In the genomic region with DNA sequence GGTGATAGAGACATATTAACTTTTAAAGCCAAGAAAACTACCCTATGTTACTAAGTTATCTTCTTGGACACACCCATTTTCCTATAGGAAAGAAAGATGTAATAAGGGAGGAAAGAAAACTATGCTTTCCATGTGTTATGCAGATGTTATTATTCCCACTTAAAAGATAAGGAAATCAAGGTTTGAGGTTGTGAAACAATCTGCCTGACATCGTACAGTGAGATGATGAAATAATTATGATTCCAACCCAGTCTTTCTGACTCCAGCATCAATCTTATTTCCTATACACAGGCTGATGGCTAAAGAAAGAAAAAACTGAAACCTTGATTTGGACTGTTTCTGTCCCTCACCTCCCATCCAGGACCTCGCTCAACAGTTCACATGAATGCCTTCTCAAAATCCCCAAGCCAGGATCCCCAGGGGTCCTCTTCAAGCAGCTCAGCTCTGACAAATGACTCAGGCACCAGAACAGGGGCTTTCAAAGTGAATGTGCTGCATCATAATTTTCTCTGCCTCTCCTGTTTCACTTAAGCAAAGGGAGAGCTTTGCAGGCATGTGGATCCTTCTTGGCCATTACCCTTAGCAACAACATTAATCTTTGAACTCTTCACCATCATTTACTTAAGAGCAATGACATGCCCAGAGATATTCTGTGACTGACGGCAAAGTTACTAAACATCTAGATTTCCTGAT, we compare ENCODE assay signal across 14 cellular contexts. TPM values are rescaled to one million over a fixed set of nuclear protein-coding genes. Genes with fewer than 3 reads are reported as not detected.
DNase-seq lines count a peak whose midpoint lies in the region; ATAC-seq, FAIRE-seq and TF ChIP-seq lines count a peak whose summit lies in the region.
"Had no signal": no experiment of that assay in that cellular context is flagged by ENCODE, and none has a peak within 500 bp of the region (broad histone marks: within the 10 kb centered on the region; RNA-seq: fewer than 3 reads in every experiment).

No MANE protein-coding gene starts in this region.

- in situ Hi-C loops in GM12878 (cut with MboI), result loop anchor here (5.0 to 10.0 kb wide), 2 partner anchors 287 to 1139 kb away; no protein-coding TSS in a partner anchor

- no peak overlapping the region for H3K4me3 ChIP-seq in GM12878
- no peak overlapping the region for H3K4me3 ChIP-seq in mesodermal cell (ENCODE audit: extremely low read depth, insufficient read depth, low read length, poor library complexity, severe bottlenecking)
- H3K4me3 ChIP-seq: tibial artery had no signal

- FAIRE-seq in GM12878 (lab: Jason Lieb, UNC), result no peak

- H3K79me2 ChIP-seq in GM12878 (ENCODE audit: control insufficient read depth, insufficient read depth, low read length), result no peaks in the 10 kb centered on the region

- no peaks in the 10 kb centered on the region; a peak in 1 of 4 replicates for H3K27me3 ChIP-seq in GM12878 (replicated peaks in 1 of 2; ENCODE audit: control insufficient read depth in 2 of 2, insufficient read depth in 2 of 2, low read length in 1 of 2)
- H3K27me3 ChIP-seq: tibial artery had no signal

- no TSS peak for BruUV-seq in GM12878 (replicated peaks; lab: Mats Ljungman, UMichigan)

- POLR2A ChIA-PET in GM12878 (lab: Charles Lee), result interaction anchor here (0.9 kb wide), 1 partner anchor 12 kb away, joined by 3 read pairs; a partner anchor contains a TSS

- CTCF ChIA-PET in GM12878 (lab: Yijun Ruan, JAX), result interaction anchor here (0.6 to 13.1 kb wide), 5 partner anchors 12 to 1443 kb away, joined by 3 to 134 read pairs (median 12); a partner anchor contains a TSS

- no peaks in the 10 kb centered on the region for H4K20me1 ChIP-seq in GM12878 (ENCODE audit: control insufficient read depth, insufficient read depth)

- 18% methylated on average over 3 of the region's 3 CpGs for WGBS in GM12878 (ENCODE audit: insufficient coverage, insufficient replicate concordance, low lambda C conversion rate, missing lambda C conversion rate)
- 67 to 83% methylated on average over 1 of the region's 3 CpGs for WGBS in mesodermal cell (ENCODE audit: insufficient coverage in 2 of 2), 2 experiments

- no peak overlapping the region for H3K9ac ChIP-seq in GM12878 (ENCODE audit: control insufficient read depth, insufficient read depth, low read length)

- no peak overlapping the region for H3K4me2 ChIP-seq in GM12878 (ENCODE audit: control insufficient read depth, insufficient read depth)

- peak; percentile 16 for DNase-seq in AG08396 (ENCODE audit: low spot score)
- DNase-seq in LHCN-M2 (ENCODE audit: low read depth), result peak; percentile 69
- DNase-seq in GM12878 (ENCODE audit: low read depth, low spot score), result no peak
- no peak for DNase-seq in amygdala (lab: John Stamatoyannopoulos, UW)
- no peak for DNase-seq in NCI-H2196 (lab: John Stamatoyannopoulos, UW; ENCODE audit: unreplicated experiment)
- no peak for DNase-seq in HPDE6-E6E7 (ENCODE audit: extremely low spot score)
- DNase-seq: activated CD4-positive, alpha-beta memory T cell treated with anti-CD3 and anti-CD28 coated beads for 36 hours; activated naive CD4-positive, alpha-beta T cell treated with anti-CD3 and anti-CD28 coated beads for 36 hours; NCI-H2029 treated with DMSO at 0.1 percent for 48 hours; occipital lobe; tibial artery had no signal

- H3K27ac ChIP-seq in GM12878 (ENCODE audit: control insufficient read depth, insufficient read depth) (no peak overlapping the region), mesodermal cell (ENCODE audit: low read depth, low read length, severe bottlenecking) (peak overlapping the region; percentile 58)
- H3K27ac ChIP-seq: HL-60, tibial artery had no signal

- TF ChIP-seq CTCF in GM12878 (IDR thresholded peaks at IDR 0.05 in 2 of 3, conservative IDR thresholded peaks at IDR 0.05 in 1 of 3; ENCODE audit: control insufficient read depth in 2 of 3, extremely low read depth in 1 of 3, insufficient read depth in 1 of 3, low read depth in 3 of 3, low read length in 3 of 3), result no peak

- TF ChIP-seq EP300 in GM12878 (IDR thresholded peaks at IDR 0.05; ENCODE audit: borderline replicate concordance in 1 of 2, control insufficient read depth in 1 of 2, low read depth in 2 of 2, low read length in 2 of 2), result no peak

- no peak for TF ChIP-seq POLR2A in GM12878 (IDR thresholded peaks at IDR 0.05; ENCODE audit: low read depth, low read length)

- ATAC-seq in GM12878, result peak; percentile 54
- no peak for ATAC-seq in GM21528 (IDR thresholded peaks at IDR 0.05; ENCODE audit: low FRiP score, unreplicated experiment)

- SMC1A ChIA-PET in GM12878 (lab: Charles Lee; ENCODE audit: uncharacterized antibody, unreplicated experiment), result interaction anchor here (0.8 to 4.8 kb wide), 9 partner anchors 9 to 280 kb away, joined by 3 to 32 read pairs (median 4); a partner anchor contains a TSS

- H3K4me1 ChIP-seq in GM12878 (ENCODE audit: control insufficient read depth, insufficient read depth, low read length), result no peaks in the 10 kb centered on the region
- peaks cover 13% of the 10 kb centered on the region for H3K4me1 ChIP-seq in mesodermal cell (ENCODE audit: control insufficient read depth, insufficient read depth, low read length, poor library complexity, severe bottlenecking)
- H3K4me1 ChIP-seq: tibial artery had no signal

- H2AFZ ChIP-seq in GM12878 (ENCODE audit: control insufficient read depth, low read depth, low read length), result no peak overlapping the region

- intact Hi-C loops in GM12878 (cut with micrococcal nuclease; ENCODE audit: unreplicated experiment), result no loop called here

- RAD21 ChIA-PET in GM12878 (lab: Charles Lee; ENCODE audit: unreplicated experiment), result interaction anchor here (0.9 to 1.5 kb wide), 3 partner anchors 98 to 110 kb away, joined by 3 to 6 read pairs (median 5); a partner anchor contains a TSS

- TF ChIP-seq RAD21 in GM12878 (IDR thresholded peaks at IDR 0.05; ENCODE audit: insufficient read depth, low read depth, low read length), result no peak

- no peaks in the 10 kb centered on the region for H3K9me3 ChIP-seq in GM12878 (replicated peaks; ENCODE audit: control insufficient read depth, insufficient read depth, low read length)
- no peaks in the 10 kb centered on the region for H3K9me3 ChIP-seq in mesodermal cell (ENCODE audit: control insufficient read depth, low read length)
- H3K9me3 ChIP-seq: tibial artery had no signal

- H3K36me3 ChIP-seq in GM12878 (ENCODE audit: control insufficient read depth in 2 of 2, insufficient read depth in 2 of 2, low read length in 1 of 2) (no peaks in the 10 kb centered on the region), mesodermal cell (ENCODE audit: control insufficient read depth, insufficient read depth, low read length) (no peaks in the 10 kb centered on the region)
- H3K36me3 ChIP-seq: tibial artery had no signal

TF ChIP-seq in GM12878, 131 proteins besides CTCF, POLR2A, EP300 and RAD21 (continues in another document):
- TF ChIP-seq, protein P1, sequence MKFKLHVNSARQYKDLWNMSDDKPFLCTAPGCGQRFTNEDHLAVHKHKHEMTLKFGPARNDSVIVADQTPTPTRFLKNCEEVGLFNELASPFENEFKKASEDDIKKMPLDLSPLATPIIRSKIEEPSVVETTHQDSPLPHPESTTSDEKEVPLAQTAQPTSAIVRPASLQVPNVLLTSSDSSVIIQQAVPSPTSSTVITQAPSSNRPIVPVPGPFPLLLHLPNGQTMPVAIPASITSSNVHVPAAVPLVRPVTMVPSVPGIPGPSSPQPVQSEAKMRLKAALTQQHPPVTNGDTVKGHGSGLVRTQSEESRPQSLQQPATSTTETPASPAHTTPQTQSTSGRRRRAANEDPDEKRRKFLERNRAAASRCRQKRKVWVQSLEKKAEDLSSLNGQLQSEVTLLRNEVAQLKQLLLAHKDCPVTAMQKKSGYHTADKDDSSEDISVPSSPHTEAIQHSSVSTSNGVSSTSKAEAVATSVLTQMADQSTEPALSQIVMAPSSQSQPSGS (IDR thresholded peaks at IDR 0.05; ENCODE audit: low read length), result no peak

RNA-seq across cellular contexts. Expression of a gene that starts 12.4 kb away (rescaled TPM):
- total RNA-seq in LHCN-M2 (2014; rRNA removed), result 229 and 243 TPM in 2 replicates
- polyA plus RNA-seq in LHCN-M2 (2012), result 124 TPM
- total RNA-seq in GM12878 (2013; cell fraction: nucleolus; rRNA removed), result 22.5 and 30.9 TPM in 2 replicates
- total RNA-seq in GM12878 (2014; rRNA removed), result 98.9 and 127 TPM in 2 replicates
- total RNA-seq in GM12878 (2014; rRNA removed; fragmentation: Illumina TruSeq; extraction: Trizol), result 123 and 125 TPM in 2 replicates
- total RNA-seq in GM12878 (2021), result 119 TPM in 2 replicates
- polyA plus RNA-seq in GM12878 (2011; ENCODE audit: low read depth), result 50.9 TPM
- polyA plus RNA-seq in GM12878 (2011; rRNA removed), result 157 and 182 TPM in 2 replicates
- polyA plus RNA-seq in GM12878 (2011; cell fraction: cytosol; rRNA removed), result 83.4 and 91.3 TPM in 2 replicates
- 57.1 and 85.9 TPM in 2 replicates for polyA plus RNA-seq in GM12878 (2011; cell fraction: nucleus; rRNA removed)
- polyA plus RNA-seq in GM12878 (2012), result 82.8 and 85.4 TPM in 2 replicates
- 123 and 157 TPM in 2 replicates for polyA plus RNA-seq in GM12878 (2014; fragmentation: Illumina TruSeq; extraction: Trizol)
- 10 to 100 TPM; 45.6 to 79.5 TPM for polyA plus RNA-seq in GM12878 (2014; fragmentation: Nextera tagmentation; extraction: Ambion mirVana)
- 137 and 142 TPM in 2 replicates for polyA plus RNA-seq in GM12878 (2014; rRNA removed)
- polyA plus RNA-seq in GM12878 (2016; fragmentation: Nextera tagmentation; extraction: Ambion mirVana), result 100 to 1,000 TPM; 202 to 210 TPM
- polyA minus RNA-seq in GM12878 (2011; rRNA and poly(A)+ RNA removed), result 26.5 and 28.2 TPM in 2 replicates
- 29.9 and 32.7 TPM in 2 replicates for polyA minus RNA-seq in GM12878 (2011; cell fraction: cytosol; rRNA and poly(A)+ RNA removed)
- polyA minus RNA-seq in GM12878 (2011; cell fraction: nucleus; rRNA and poly(A)+ RNA removed), result 10.8 and 15.1 TPM in 2 replicates
- 211 TPM for polyA plus RNA-seq in mesodermal cell (2013, experiment 1 of 2)
- polyA plus RNA-seq in mesodermal cell (2013, experiment 2 of 2), result 213 TPM

RNA-seq across cellular contexts. Expression of a gene that starts 54.7 kb away (rescaled TPM):
- total RNA-seq in LHCN-M2 (2014; rRNA removed) (10.0 and 12.4 TPM in 2 replicates), GM12878 (2014; rRNA removed) (13.1 and 14.1 TPM in 2 replicates), GM12878 (2014; rRNA removed; fragmentation: Illumina TruSeq; extraction: Trizol) (21.2 and 25.4 TPM in 2 replicates), GM12878 (2021) (12.0 and 15.3 TPM in 2 replicates)
- polyA plus RNA-seq in LHCN-M2 (2012), result 1.3 TPM
- 106 and 120 TPM in 2 replicates for total RNA-seq in GM12878 (2013; cell fraction: nucleolus; rRNA removed)
- polyA plus RNA-seq in GM12878 (2011; ENCODE audit: low read depth), result 3.6 TPM
- polyA plus RNA-seq in GM12878 (2011; rRNA removed) (6.9 and 8.6 TPM in 2 replicates), GM12878 (2014; fragmentation: Illumina TruSeq; extraction: Trizol) (15.8 and 18.6 TPM in 2 replicates), GM12878 (2014; fragmentation: Nextera tagmentation; extraction: Ambion mirVana) (1 to 10 TPM; 5.3 to 5.7 TPM), GM12878 (2014; rRNA removed) (7.0 and 8.8 TPM in 2 replicates), GM12878 (2016; fragmentation: Nextera tagmentation; extraction: Ambion mirVana) (10 to 100 TPM; 19.6 to 22.6 TPM)
- 2.5 and 4.8 TPM in 2 replicates for polyA plus RNA-seq in GM12878 (2011; cell fraction: cytosol; rRNA removed)
- polyA plus RNA-seq in GM12878 (2011; cell fraction: nucleus; rRNA removed), result 18.8 and 20.5 TPM in 2 replicates
- 6.2 and 9.2 TPM in 2 replicates for polyA plus RNA-seq in GM12878 (2012)
- 12.8 and 21.7 TPM in 2 replicates for polyA minus RNA-seq in GM12878 (2011; rRNA and poly(A)+ RNA removed)
- 5.7 and 7.0 TPM in 2 replicates for polyA minus RNA-seq in GM12878 (2011; cell fraction: cytosol; rRNA and poly(A)+ RNA removed)
- polyA minus RNA-seq in GM12878 (2011; cell fraction: nucleus; rRNA and poly(A)+ RNA removed), result 39.8 and 52.7 TPM in 2 replicates
- polyA plus RNA-seq in mesodermal cell (2013, experiment 1 of 2), result 7.4 TPM
- polyA plus RNA-seq in mesodermal cell (2013, experiment 2 of 2), result 8.8 TPM

Comparison
In these comparisons a context has a peak if more than half of its experiments do, and no peak if none do; other contexts are left out.
1. DNase-seq: peak in AG08396 (single experiment) and LHCN-M2 (single experiment); none in GM12878 (single experiment), amygdala (0 of 56), NCI-H2196 (single experiment) and HPDE6-E6E7 (single experiment).